23 cellular contexts compared by ENCODE assay signal in genomic region chr1:58861510-58861909, GRCh38.
DNase-seq lines count a peak whose midpoint lies in the region; ATAC-seq, FAIRE-seq and TF ChIP-seq lines count a peak whose summit lies in the region.
"Had no signal": no experiment of that assay in that cellular context is flagged by ENCODE, and none has a peak within 500 bp of the region (broad histone marks: within the 10 kb centered on the region; RNA-seq: fewer than 3 reads in every experiment).

No MANE protein-coding gene starts in this region.

- no TSS peak for BruUV-seq in IMR-90 (replicated peaks; lab: Mats Ljungman, UMichigan)

- peak overlapping the region; percentile 23; the same call in 1 of the 2 replicates for H3K18ac ChIP-seq in IMR-90 (ENCODE audit: low read depth, low read length)

- no peak overlapping the region for H3K4me3 ChIP-seq in IMR-90 (ENCODE audit: insufficient read depth, low read depth, low read length)
- H3K4me3 ChIP-seq: cardiac muscle cell, upper lobe of right lung had no signal

- no peak overlapping the region for H4K8ac ChIP-seq in IMR-90 (ENCODE audit: low read depth in 2 of 2, low read length in 2 of 2)

- no peaks in the 10 kb centered on the region for H3K27me3 ChIP-seq in IMR-90 (ENCODE audit: control insufficient read depth, insufficient read depth, low read length)
- H3K27me3 ChIP-seq: cardiac muscle cell, upper lobe of right lung had no signal

- H3K27ac Mint-ChIP-seq in central memory CD8-positive, alpha-beta T cell (ENCODE audit: low read depth), result peak overlapping the region; percentile 63

- TF ChIP-seq RAD21 in IMR-90 (IDR thresholded peaks at IDR 0.05; ENCODE audit: low read length), result no peak

- no peak overlapping the region for H3K56ac ChIP-seq in IMR-90 (ENCODE audit: extremely low read depth, insufficient read depth, low read length)

- H3K4me1 ChIP-seq in IMR-90 (ENCODE audit: control insufficient read depth, insufficient read depth, low read length), result peaks cover 6% of the 10 kb centered on the region; the same call in 1 of the 2 replicates
- H3K4me1 ChIP-seq: upper lobe of right lung had no signal

- H3K27me3 Mint-ChIP-seq in central memory CD8-positive, alpha-beta T cell, result no peaks in the 10 kb centered on the region

- CTCF ChIA-PET in IMR-90 (lab: Yijun Ruan, JAX), result no interaction called here

- no peaks in the 10 kb centered on the region for H3K79me1 ChIP-seq in IMR-90 (ENCODE audit: low read depth in 1 of 2, low read length in 2 of 2)

- TF ChIP-seq POLR2A in IMR-90 (IDR thresholded peaks at IDR 0.05; ENCODE audit: low read depth, low read length), result no peak
- no peak for TF ChIP-seq POLR2A in GM12891 (IDR thresholded peaks at IDR 0.05; ENCODE audit: low read depth, low read length)

- intact Hi-C loops in IMR-90 (cut with micrococcal nuclease), result no loop called here

- dilution Hi-C loops in IMR-90 (cut with HindIII; ENCODE audit: low sequenced_read_pairs, unreplicated experiment), result no loop called here

- no peak overlapping the region for H2BK15ac ChIP-seq in IMR-90 (ENCODE audit: low read depth, low read length)

- no peak overlapping the region for H3K14ac ChIP-seq in IMR-90 (replicated peaks; ENCODE audit: low read depth, low read length)

- no peak overlapping the region; the same call in 1 of the 2 replicates for H2AK5ac ChIP-seq in IMR-90 (ENCODE audit: low read depth, low read length)

- no peak overlapping the region for H2BK5ac ChIP-seq in IMR-90 (ENCODE audit: low read depth, low read length, poor library complexity, severe bottlenecking)

- H3K4me3 Mint-ChIP-seq in central memory CD8-positive, alpha-beta T cell, result no peak overlapping the region

- TF ChIP-seq CTCF in IMR-90 (conservative IDR thresholded peaks at IDR 0.05; ENCODE audit: low read depth, low read length), result no peak

- FAIRE-seq in GM12891 (lab: Jason Lieb, UNC), result no peak
- FAIRE-seq: TTC549 had no signal

- no peak overlapping the region for H2AK9ac ChIP-seq in IMR-90 (replicated peaks; ENCODE audit: low read depth, low read length, poor library complexity)

- DNase-seq in AG08395 (ENCODE audit: low spot score), result peak; percentile 36
- peak; percentile 33 for DNase-seq in IMR-90
- DNase-seq in central memory CD8-positive, alpha-beta T cell (ENCODE audit: low spot score in 2 of 2), result no peak
- peak; percentile 25 for DNase-seq in kidney tubule cell (ENCODE audit: low spot score)
- DNase-seq in NCI-H1694 treated with DMSO at 0.1 percent for 48 hours (lab: John Stamatoyannopoulos, UW), result no peak
- DNase-seq in GM12891 (ENCODE audit: insufficient read length, low spot score), result no peak
- DNase-seq: activated CD4-positive, alpha-beta T cell treated with anti-CD3 and anti-CD28 coated beads for 4 hours; activated gamma-delta T cell; DMS 273 treated with DMSO at 0.1 percent for 48 hours; GF-D8; MM.1S; NCI-H1436 treated with DMSO at 0.1 percent for 48 hours; NCI-H2171; nucleus accumbens; retina; SIG-M5; stimulated activated CD4-positive, alpha-beta T cell treated with anti-CD3 and anti-CD28 coated beads, Interleukin-12 subunit alpha, Interleukin-12 subunit beta, amount 100 ng/mL, for 4 hours; upper lobe of right lung had no signal

- H4K20me1 ChIP-seq in IMR-90 (ENCODE audit: insufficient read depth, low read length), result no peaks in the 10 kb centered on the region

- H2BK120ac ChIP-seq in IMR-90 (ENCODE audit: low read depth, low read length), result no peak overlapping the region

- H4K91ac ChIP-seq in IMR-90 (ENCODE audit: insufficient read depth, low read depth, low read length), result no peak overlapping the region

- no peak overlapping the region for H3K4ac ChIP-seq in IMR-90 (ENCODE audit: low read depth, low read length)

- H3K4me1 Mint-ChIP-seq in central memory CD8-positive, alpha-beta T cell, result peaks cover 46% of the 10 kb centered on the region

- H3K9me3 Mint-ChIP-seq in central memory CD8-positive, alpha-beta T cell, result no peaks in the 10 kb centered on the region

- POLR2A ChIA-PET in IMR-90 (lab: Charles Lee; ENCODE audit: unreplicated experiment), result no interaction called here

- peaks cover under 1% of the 10 kb centered on the region for H3K36me3 Mint-ChIP-seq in central memory CD8-positive, alpha-beta T cell (ENCODE audit: insufficient read depth)

- no peaks in the 10 kb centered on the region for H3K36me3 ChIP-seq in IMR-90 (ENCODE audit: control insufficient read depth, insufficient read depth, low read length)
- H3K36me3 ChIP-seq: cardiac muscle cell, upper lobe of right lung had no signal

- peaks cover 3% of the 10 kb centered on the region; the same call in 1 of the 2 replicates for H3K9me1 ChIP-seq in IMR-90 (ENCODE audit: insufficient read depth, low read length)

- no peaks in the 10 kb centered on the region for H3K9me3 ChIP-seq in IMR-90 (ENCODE audit: control insufficient read depth, insufficient read depth, low read length)
- H3K9me3 ChIP-seq: upper lobe of right lung had no signal

- H3K27ac ChIP-seq in IMR-90 (ENCODE audit: insufficient read depth, low read length), result no peak overlapping the region
- H3K27ac ChIP-seq: C4-2B, cardiac muscle cell, upper lobe of right lung had no signal

- H3K4me2 ChIP-seq in IMR-90 (ENCODE audit: low read depth, low read length), result no peak overlapping the region

- ATAC-seq in IMR-90 (ENCODE audit: low read depth) (peak; percentile 59; the same call in 1 of the 2 replicates), GM21737 (IDR thresholded peaks at IDR 0.05; ENCODE audit: unreplicated experiment) (no peak), HG03135 (IDR thresholded peaks at IDR 0.05; ENCODE audit: unreplicated experiment) (no peak)
- peak; percentile 54 for ATAC-seq in central memory CD8-positive, alpha-beta T cell (replicated peaks; ENCODE audit: extremely low read depth, poor library complexity, severe bottlenecking)
- ATAC-seq: upper lobe of right lung had no signal

- H3K23ac ChIP-seq in IMR-90 (ENCODE audit: low read depth, low read length), result 0 out of 2 replicates have a peak overlapping the region, but pooled peaks have one; percentile 36

- no peak overlapping the region for H2AFZ ChIP-seq in IMR-90 (replicated peaks; ENCODE audit: low read length, poor library complexity)

- no peak overlapping the region for H2BK20ac ChIP-seq in IMR-90 (ENCODE audit: low read depth, low read length)

- no peak overlapping the region for H4K5ac ChIP-seq in IMR-90 (ENCODE audit: low read depth, low read length)

- in situ Hi-C loops in IMR-90 (cut with MboI; ENCODE audit: low sequenced_read_pairs), result no loop called here

- H3K9ac ChIP-seq in IMR-90 (ENCODE audit: low read depth, low read length), result no peak overlapping the region

TF ChIP-seq in IMR-90, 13 proteins besides CTCF, POLR2A, EP300 and RAD21:
- TF ChIP-seq BHLHE40 (IDR thresholded peaks at IDR 0.05; ENCODE audit: low read depth, low read length), result no peak
- TF ChIP-seq, protein P1, sequence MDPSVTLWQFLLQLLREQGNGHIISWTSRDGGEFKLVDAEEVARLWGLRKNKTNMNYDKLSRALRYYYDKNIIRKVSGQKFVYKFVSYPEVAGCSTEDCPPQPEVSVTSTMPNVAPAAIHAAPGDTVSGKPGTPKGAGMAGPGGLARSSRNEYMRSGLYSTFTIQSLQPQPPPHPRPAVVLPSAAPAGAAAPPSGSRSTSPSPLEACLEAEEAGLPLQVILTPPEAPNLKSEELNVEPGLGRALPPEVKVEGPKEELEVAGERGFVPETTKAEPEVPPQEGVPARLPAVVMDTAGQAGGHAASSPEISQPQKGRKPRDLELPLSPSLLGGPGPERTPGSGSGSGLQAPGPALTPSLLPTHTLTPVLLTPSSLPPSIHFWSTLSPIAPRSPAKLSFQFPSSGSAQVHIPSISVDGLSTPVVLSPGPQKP (IDR thresholded peaks at IDR 0.05; ENCODE audit: borderline replicate concordance, low read depth, low read length), result no peak
- no peak for TF ChIP-seq SMC3 (IDR thresholded peaks at IDR 0.05; ENCODE audit: low read depth, low read length)
- no peak for TF ChIP-seq USF2 (IDR thresholded peaks at IDR 0.05; ENCODE audit: low read depth, low read length)
- peak; percentile 62; the same call in 1 of the 2 replicates for TF ChIP-seq CEBPB (IDR thresholded peaks at IDR 0.05; ENCODE audit: low read depth, low read length)
- no peak for TF ChIP-seq MXI1 (IDR thresholded peaks at IDR 0.05; ENCODE audit: borderline replicate concordance, low read depth, low read length)

TF ChIP-seq in GM12891, 5 proteins besides CTCF, POLR2A, EP300 and RAD21:
- TF ChIP-seq TAF1 (IDR thresholded peaks at IDR 0.05; ENCODE audit: low read depth, low read length) (no peak), POU2F2 (IDR thresholded peaks at IDR 0.05; ENCODE audit: low read depth, low read length) (no peak), PAX5 (IDR thresholded peaks at IDR 0.05; ENCODE audit: insufficient read depth, low read length, severe bottlenecking) (no peak), SPI1 (IDR thresholded peaks at IDR 0.05; ENCODE audit: low read depth, low read length) (no peak), POLR2AphosphoS5 (IDR thresholded peaks at IDR 0.05; ENCODE audit: low read depth, low read length) (no peak)

Comparison
In these comparisons a context has a peak if more than half of its experiments do, and no peak if none do; other contexts are left out.
1. DNase-seq: peak in AG08395 (single experiment), IMR-90 (single experiment) and kidney tubule cell (single experiment); none in central memory CD8-positive, alpha-beta T cell (0 of 2), NCI-H1694 treated with DMSO at 0.1 percent for 48 hours (single experiment) and GM12891 (single experiment).
2. ATAC-seq: peak in IMR-90 (single experiment) and central memory CD8-positive, alpha-beta T cell (single experiment); none in GM21737 (single experiment) and HG03135 (single experiment).